14 cellular contexts compared by ENCODE assay signal in the genomic region with DNA sequence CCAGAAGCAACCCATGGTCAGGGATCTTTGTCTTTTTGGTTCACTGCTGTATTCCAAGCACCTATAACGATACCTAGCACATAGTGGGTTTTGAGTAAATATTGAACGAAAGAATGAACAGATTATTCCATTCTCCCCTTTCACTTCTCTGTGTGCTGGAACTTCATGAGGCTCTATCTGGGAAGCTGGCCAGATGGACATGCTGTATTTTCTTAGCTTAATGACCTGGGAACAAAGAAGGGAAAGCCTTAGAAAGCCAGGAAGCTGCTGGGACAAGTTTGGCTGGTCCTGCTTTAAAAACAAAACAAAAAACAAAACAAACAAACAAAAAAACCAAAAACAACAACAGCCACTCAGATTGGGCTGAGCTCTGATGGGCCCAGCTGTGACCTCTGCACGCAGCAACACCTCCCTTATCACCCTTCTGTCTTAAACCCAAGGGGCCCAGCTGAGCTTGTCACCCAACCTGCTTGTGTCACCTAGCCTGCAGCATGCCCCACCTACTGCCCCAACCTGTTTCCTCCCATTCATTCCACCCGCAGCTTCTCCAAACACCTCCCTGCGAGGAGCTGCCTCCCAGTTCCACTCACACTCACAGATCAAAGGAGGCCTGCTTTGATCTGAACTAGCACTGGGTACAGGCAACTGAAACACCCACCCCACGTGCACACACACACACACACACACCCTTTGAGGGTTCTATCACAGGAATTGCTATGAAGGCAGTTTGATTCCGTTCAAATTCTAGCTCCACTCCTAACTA. TPM values are rescaled to one million over a fixed set of nuclear protein-coding genes. Genes with fewer than 3 reads are reported as not detected.
A peak's percentile ranks its signal among the peaks of the same experiment; 100 is the strongest.
DNase-seq lines count a peak whose midpoint lies in the region; ATAC-seq, FAIRE-seq and TF ChIP-seq lines count a peak whose summit lies in the region.
"Had no signal": no experiment of that assay in that cellular context is flagged by ENCODE, and none has a peak within 500 bp of the region (broad histone marks: within the 10 kb centered on the region; RNA-seq: fewer than 3 reads in every experiment).

No MANE protein-coding gene starts in this region.

- H2AFZ ChIP-seq in PC-3 (ENCODE audit: low read length): peak overlapping the region; percentile 35; the same call in 1 of the 2 replicates

- no peaks in the 10 kb centered on the region for H3K36me3 Mint-ChIP-seq in nephron (ENCODE audit: low read depth)
- H3K36me3 Mint-ChIP-seq: CD4-positive, CD25-positive, alpha-beta regulatory T cell had no signal

- BruUV-seq in PC-3 (replicated peaks; lab: Mats Ljungman, UMichigan): no TSS peak

- H3K4me3 ChIP-seq in PC-3 (ENCODE audit: low read length): no peak overlapping the region
- no peak overlapping the region for H3K4me3 ChIP-seq in fibroblast of pulmonary artery (replicated peaks; ENCODE audit: low read depth, low read length)
- H3K4me3 ChIP-seq: HAP-1, lower lobe of right lung, upper lobe of left lung had no signal

- no peaks in the 10 kb centered on the region for H3F3A ChIP-seq in PC-3 (ENCODE audit: low read length, unreplicated experiment)

- CTCF ChIA-PET in PC-3 (lab: Charles Lee): no interaction called here

- H3K9me3 Mint-ChIP-seq in nephron: peaks cover 14% of the 10 kb centered on the region

- 0 out of 2 replicates have a peak overlapping the region, but pooled peaks have one; percentile 7 for H3K4me2 ChIP-seq in PC-3 (ENCODE audit: low read length)

- FAIRE-seq in D721Med (lab: Jason Lieb, UNC): no peak

- no peaks in the 10 kb centered on the region for H3K36me3 ChIP-seq in PC-3 (ENCODE audit: low read depth, low read length)
- H3K36me3 ChIP-seq: HAP-1, lower lobe of right lung, upper lobe of left lung had no signal

- H3K4me1 ChIP-seq in PC-3 (ENCODE audit: insufficient read depth, low read length): peaks cover 16% of the 10 kb centered on the region
- H3K4me1 ChIP-seq: HAP-1 had no signal

- no peak overlapping the region for H3K9ac ChIP-seq in PC-3 (ENCODE audit: low read length)

- ATAC-seq in PC-3 (peak; percentile 18; the same call in 1 of the 2 replicates), HG03520 (IDR thresholded peaks at IDR 0.05; ENCODE audit: unreplicated experiment) (no peak)

- H3K79me2 ChIP-seq in PC-3 (ENCODE audit: low read length): no peaks in the 10 kb centered on the region

- H3K27ac Mint-ChIP-seq in nephron: peak overlapping the region; percentile 51 to 72 (median 62)
- H3K27ac Mint-ChIP-seq: CD4-positive, CD25-positive, alpha-beta regulatory T cell had no signal

- peak; percentile 77 for DNase-seq in DMS53 (lab: John Stamatoyannopoulos, UW)
- DNase-seq in PC-3: peak; percentile 27
- peak; percentile 45 for DNase-seq in fibroblast of pulmonary artery (ENCODE audit: low read depth)
- DNase-seq in D721Med (ENCODE audit: insufficient read length, low spot score): no peak
- DNase-seq in central memory CD4-positive, alpha-beta T cell: no peak
- DNase-seq in CD1c-positive myeloid dendritic cell (ENCODE audit: extremely low spot score): no peak
- DNase-seq: CD4-positive, CD25-positive, alpha-beta regulatory T cell; lower lobe of right lung; NCI-H2171; upper lobe of left lung had no signal

- peaks cover 25% of the 10 kb centered on the region for H3K4me1 Mint-ChIP-seq in nephron

- POLR2A ChIA-PET in PC-3 (lab: Charles Lee; ENCODE audit: unreplicated experiment): interaction anchor here (0.5 kb wide), 1 partner anchor 9 kb away, joined by 8 read pairs; no protein-coding TSS in a partner anchor

- no peak overlapping the region for H3K27ac ChIP-seq in PC-3 (ENCODE audit: low read length)
- H3K27ac ChIP-seq: lower lobe of right lung, upper lobe of left lung had no signal

- no peaks in the 10 kb centered on the region for H3K9me3 ChIP-seq in PC-3 (ENCODE audit: low read length)
- H3K9me3 ChIP-seq: HAP-1, lower lobe of right lung, upper lobe of left lung had no signal

- H3K27me3 ChIP-seq in PC-3 (ENCODE audit: low read length): no peaks in the 10 kb centered on the region
- H3K27me3 ChIP-seq: upper lobe of left lung had no signal

- H3K9me2 ChIP-seq in PC-3 (replicated peaks; ENCODE audit: low read length): no peaks in the 10 kb centered on the region

- H4K20me1 ChIP-seq in PC-3 (ENCODE audit: low read length): no peaks in the 10 kb centered on the region

- intact Hi-C loops in PC-3 (cut with micrococcal nuclease): no loop called here

- H3K4me3 Mint-ChIP-seq in nephron: peak overlapping the region in 1 of 3 experiments; percentile 3
- H3K4me3 Mint-ChIP-seq: CD4-positive, CD25-positive, alpha-beta regulatory T cell had no signal

- peaks cover 11% of the 10 kb centered on the region for H3K27me3 Mint-ChIP-seq in nephron (ENCODE audit: low read depth)

- TF ChIP-seq CTCF in PC-3 (conservative IDR thresholded peaks at IDR 0.05; ENCODE audit: low read depth, low read length): no peak
- no peak for TF ChIP-seq CTCF in fibroblast of pulmonary artery (IDR thresholded peaks at IDR 0.05; ENCODE audit: low read length, missing control alignments)
- no peak for TF ChIP-seq CTCF in nephron (IDR thresholded peaks at IDR 0.05; ENCODE audit: unreplicated experiment in 3 of 3)
- no peak for TF ChIP-seq CTCF in D721Med (IDR thresholded peaks at IDR 0.05; ENCODE audit: insufficient read depth, missing control alignments)

RNA-seq across cellular contexts. Expression of gene SLC30A1, which starts 37.1 kb away (rescaled TPM):
- total RNA-seq in PC-3 (2014; rRNA removed): 6.7 and 8.2 TPM in 2 replicates

RNA-seq across cellular contexts. Expression of gene RD3, which starts 49.9 kb away (rescaled TPM):
- total RNA-seq in PC-3 (2014; rRNA removed): not detected in 2 replicates
- total RNA-seq: CD4-positive, CD25-positive, alpha-beta regulatory T cell; LHCN-M2 had no signal

Comparison
In these comparisons a context has a peak if more than half of its experiments do, and no peak if none do; other contexts are left out.
1. DNase-seq: peak in DMS53 (single experiment), PC-3 (single experiment) and fibroblast of pulmonary artery (single experiment); none in D721Med (single experiment), central memory CD4-positive, alpha-beta T cell (single experiment) and CD1c-positive myeloid dendritic cell (single experiment).